12 cellular contexts compared by ENCODE assay signal in the genomic region with DNA sequence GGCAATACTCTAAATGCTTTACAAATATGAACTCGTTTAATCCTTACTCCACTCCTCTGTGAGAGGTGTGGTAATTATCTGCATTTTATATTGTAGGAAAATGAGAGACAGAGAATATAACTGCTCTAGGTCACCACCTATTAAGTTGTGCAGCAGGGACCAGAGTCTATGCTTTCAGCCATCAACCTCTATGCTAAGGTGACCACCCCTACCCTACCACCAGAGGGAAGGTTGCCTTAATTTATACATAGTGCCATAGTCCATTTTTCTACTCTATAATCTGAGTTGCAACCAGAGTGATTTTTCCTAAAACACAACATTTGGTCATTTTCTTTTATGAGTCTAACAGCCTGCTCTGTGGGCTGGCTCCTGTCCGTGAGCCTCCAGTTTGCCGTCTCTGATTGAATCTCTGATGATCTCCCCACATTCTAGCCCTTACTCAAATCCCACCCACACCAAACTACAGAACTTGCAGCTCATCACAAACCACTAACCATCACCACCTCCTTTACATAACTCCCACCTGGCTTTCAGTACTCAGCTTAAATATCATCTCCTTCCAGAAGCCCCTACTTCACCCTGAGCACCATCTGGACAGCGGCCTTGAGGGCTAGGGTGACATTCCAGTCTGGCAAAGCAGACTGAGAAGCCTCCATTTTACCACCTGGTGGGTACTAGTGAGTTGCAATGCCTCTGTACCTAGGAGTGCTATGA.
DNase-seq lines count a peak whose midpoint lies in the region; ATAC-seq, FAIRE-seq and TF ChIP-seq lines count a peak whose summit lies in the region.
"Had no signal": no experiment of that assay in that cellular context is flagged by ENCODE, and none has a peak within 500 bp of the region (broad histone marks: within the 10 kb centered on the region; RNA-seq: fewer than 3 reads in every experiment).

No MANE protein-coding gene starts in this region.

- H3K4me1 ChIP-seq in GM12878 (ENCODE audit: control insufficient read depth, insufficient read depth, low read length) = peaks cover 12% of the 10 kb centered on the region; the same call in 1 of the 2 replicates
- no peaks in the 10 kb centered on the region for H3K4me1 ChIP-seq in H9 (ENCODE audit: insufficient read depth, low read length)
- H3K4me1 ChIP-seq: uterus had no signal

- RAD21 ChIA-PET in GM12878 (lab: Charles Lee; ENCODE audit: unreplicated experiment) = no interaction called here

- no peaks in the 10 kb centered on the region; the same call in 1 of the 2 replicates for H3K27me3 Mint-ChIP-seq in H9 (ENCODE audit: low read depth)
- H3K27me3 Mint-ChIP-seq in natural killer cell (ENCODE audit: low read depth in 2 of 2) = peaks cover 0 to 18% of the 10 kb centered on the region in 2 donors

- ATAC-seq in GM21390 (IDR thresholded peaks at IDR 0.05; ENCODE audit: unreplicated experiment) = peak; percentile 68
- ATAC-seq in HG03060 (IDR thresholded peaks at IDR 0.05; ENCODE audit: low read depth, unreplicated experiment) = peak; percentile 37
- peak; percentile 26; the same call in 2 of the 3 replicates for ATAC-seq in GM12878
- no peak for ATAC-seq in natural killer cell

- H3K56ac ChIP-seq in H9 (ENCODE audit: insufficient read length, low read depth, low read length) = no peak overlapping the region

- H2BK5ac ChIP-seq in H9 (ENCODE audit: insufficient read length, low read length) = no peak overlapping the region

- no peaks in the 10 kb centered on the region for H3K27me3 ChIP-seq in GM12878 (replicated peaks in 1 of 2; ENCODE audit: control insufficient read depth in 2 of 2, insufficient read depth in 2 of 2, low read length in 1 of 2)
- H3K27me3 ChIP-seq in H9 (ENCODE audit: insufficient read depth, low read length) = no peaks in the 10 kb centered on the region
- H3K27me3 ChIP-seq: esophagus muscularis mucosa, uterus had no signal

- TF ChIP-seq EP300 in GM12878 (IDR thresholded peaks at IDR 0.05; ENCODE audit: borderline replicate concordance in 1 of 2, control insufficient read depth in 1 of 2, low read depth in 2 of 2, low read length in 2 of 2) = no peak

- no peak overlapping the region for H3K18ac ChIP-seq in H9 (ENCODE audit: insufficient read length, low read depth, low read length)

- DNase-seq in NCI-H82 (lab: John Stamatoyannopoulos, UW) (peak; percentile 57), NCI-H82 treated with DMSO at 0.1 percent for 48 hours (lab: John Stamatoyannopoulos, UW; ENCODE audit: unreplicated experiment) (no peak), GM12878 (ENCODE audit: low read depth, low spot score) (no peak), putamen (ENCODE audit: low spot score) (no peak), H9 (no peak), natural killer cell (no peak)
- DNase-seq: NCI-H1092, OCI-M1, uterus had no signal

- CTCF ChIA-PET in GM12878 (lab: Yijun Ruan, JAX) = interaction anchor here (1.0 to 1.9 kb wide), 3 partner anchors 14 to 371 kb away, joined by 4 to 7 read pairs (median 5); no protein-coding TSS in a partner anchor

- H2BK120ac ChIP-seq in H9 (ENCODE audit: low read depth, low read length, poor library complexity, severe bottlenecking) = no peak overlapping the region

- H3K36me3 Mint-ChIP-seq in H9 (ENCODE audit: insufficient read depth in 1 of 3, low read depth in 3 of 3) (peaks cover 0 to 5% (median 2%) of the 10 kb centered on the region in 3 experiments; a peak in 3 of 7 replicates), natural killer cell (no peaks in the 10 kb centered on the region)

- H2BK20ac ChIP-seq in H9 (ENCODE audit: low read depth, low read length, poor library complexity, severe bottlenecking) = no peak overlapping the region

- 0 out of 2 replicates have a peak overlapping the region, but pooled peaks have one; percentile 22 for H3K4me2 ChIP-seq in GM12878 (ENCODE audit: control insufficient read depth, insufficient read depth)
- H3K4me2 ChIP-seq in H9 (ENCODE audit: insufficient read depth, insufficient read length, low read length) = no peak overlapping the region

- no peak overlapping the region for H3K4me3 ChIP-seq in GM12878
- H3K4me3 ChIP-seq: esophagus muscularis mucosa, uterus had no signal

- H3K27ac Mint-ChIP-seq in H9 = no peak overlapping the region
- no peak overlapping the region for H3K27ac Mint-ChIP-seq in natural killer cell

- intact Hi-C loops in GM12878 (cut with micrococcal nuclease; ENCODE audit: unreplicated experiment) = loop anchor here (10.0 kb wide), 1 partner anchor 544 kb away; the partner anchor contains the start of gene USP15
- intact Hi-C loops in natural killer cell (cut with micrococcal nuclease) = no loop called here

- H2AFZ ChIP-seq in GM12878 (ENCODE audit: control insufficient read depth, low read depth, low read length) = no peak overlapping the region
- H2AFZ ChIP-seq in H9 (ENCODE audit: low read length) = no peak overlapping the region

- H3K36me3 ChIP-seq in GM12878 (ENCODE audit: control insufficient read depth in 2 of 2, insufficient read depth in 2 of 2, low read length in 1 of 2) = no peaks in the 10 kb centered on the region
- H3K36me3 ChIP-seq: esophagus muscularis mucosa, uterus had no signal

- H3K79me2 ChIP-seq in GM12878 (ENCODE audit: control insufficient read depth, insufficient read depth, low read length) (no peaks in the 10 kb centered on the region), H9 (ENCODE audit: insufficient read depth, low read length) (no peaks in the 10 kb centered on the region)

- H3K9ac ChIP-seq in GM12878 (ENCODE audit: control insufficient read depth, insufficient read depth, low read length) (no peak overlapping the region), H9 (ENCODE audit: extremely low read depth, insufficient read length, low read length) (no peak overlapping the region)

- H3K79me1 ChIP-seq in H9 (ENCODE audit: insufficient read depth, low read depth, low read length, poor library complexity, severe bottlenecking) = no peaks in the 10 kb centered on the region

- no peaks in the 10 kb centered on the region for H3K23me2 ChIP-seq in H9 (ENCODE audit: insufficient read length, low read depth, low read length, poor library complexity, severe bottlenecking)

- no peak overlapping the region for H3K23ac ChIP-seq in H9 (ENCODE audit: insufficient read length, low read depth, low read length)

- no peak for TF ChIP-seq POLR2A in GM12878 (IDR thresholded peaks at IDR 0.05; ENCODE audit: low read depth, low read length)

- no peak for TF ChIP-seq RAD21 in GM12878 (IDR thresholded peaks at IDR 0.05; ENCODE audit: insufficient read depth, low read depth, low read length)

- H3T11ph ChIP-seq in H9 (ENCODE audit: low read length) = no peak overlapping the region

- H3K27ac ChIP-seq in GM12878 (ENCODE audit: control insufficient read depth, insufficient read depth) (no peak overlapping the region), H9 (ENCODE audit: insufficient read length, low read depth, low read length) (no peak overlapping the region)
- H3K27ac ChIP-seq: esophagus muscularis mucosa, uterus had no signal

- TF ChIP-seq CTCF in GM12878 (IDR thresholded peaks at IDR 0.05 in 2 of 3, conservative IDR thresholded peaks at IDR 0.05 in 1 of 3; ENCODE audit: control insufficient read depth in 2 of 3, extremely low read depth in 1 of 3, insufficient read depth in 1 of 3, low read depth in 3 of 3, low read length in 3 of 3) (no peak), H9 (conservative IDR thresholded peaks at IDR 0.05) (no peak), natural killer cell (IDR thresholded peaks at IDR 0.05) (no peak)

- FAIRE-seq in GM12878 (lab: Jason Lieb, UNC) = no peak

- no peak overlapping the region for H2AK5ac ChIP-seq in H9 (ENCODE audit: insufficient read length, low read length)

- no peak overlapping the region for H3K4ac ChIP-seq in H9 (ENCODE audit: low read depth, low read length)

- H3K9me3 ChIP-seq in GM12878 (replicated peaks; ENCODE audit: control insufficient read depth, insufficient read depth, low read length) (peaks cover 2% of the 10 kb centered on the region; the same call in 1 of the 3 replicates), H9 (ENCODE audit: control insufficient read depth, low read depth, low read length) (no peaks in the 10 kb centered on the region)
- H3K9me3 ChIP-seq: esophagus muscularis mucosa, uterus had no signal

- WGBS in GM12878 (ENCODE audit: insufficient coverage, insufficient replicate concordance, low lambda C conversion rate, missing lambda C conversion rate) = 29% methylated on average over 4 of the region's 4 CpGs
- WGBS in H9 (ENCODE audit: extremely low coverage, insufficient read length, low lambda C conversion rate) = no CpG with 5 or more reads among the region's 4 CpGs

- no peak overlapping the region for H3K14ac ChIP-seq in H9 (ENCODE audit: insufficient read depth, low read length)

- peaks cover 5 to 6% of the 10 kb centered on the region in 2 experiments; a peak in 3 of 4 replicates for H3K4me1 Mint-ChIP-seq in H9
- peaks cover 7 to 8% of the 10 kb centered on the region in 2 donors for H3K4me1 Mint-ChIP-seq in natural killer cell

- no peak overlapping the region for H4K8ac ChIP-seq in H9 (replicated peaks; ENCODE audit: insufficient read length, low read depth, low read length)

- H4K91ac ChIP-seq in H9 (ENCODE audit: insufficient read length, low read depth, low read length) = no peak overlapping the region

- SMC1A ChIA-PET in GM12878 (lab: Charles Lee; ENCODE audit: uncharacterized antibody, unreplicated experiment) = interaction anchor here (1.1 to 2.1 kb wide), 2 partner anchors 14 to 370 kb away, joined by 4 to 7 read pairs; no protein-coding TSS in a partner anchor

- H2BK12ac ChIP-seq in H9 (ENCODE audit: insufficient read length, low read depth, low read length) = no peak overlapping the region

- no peak overlapping the region for H3K4me3 Mint-ChIP-seq in H9
- H3K4me3 Mint-ChIP-seq in natural killer cell = no peak overlapping the region

- H2BK15ac ChIP-seq in H9 (ENCODE audit: low read depth, low read length) = no peak overlapping the region

- in situ Hi-C loops in GM12878 (cut with MboI) = no loop called here

- H4K20me1 ChIP-seq in GM12878 (ENCODE audit: control insufficient read depth, insufficient read depth) = no peaks in the 10 kb centered on the region
- H4K20me1 ChIP-seq in H9 (ENCODE audit: control insufficient read depth, insufficient read depth, insufficient read length) = no peaks in the 10 kb centered on the region

- BruUV-seq in GM12878 (replicated peaks; lab: Mats Ljungman, UMichigan) = no TSS peak

- POLR2A ChIA-PET in GM12878 (lab: Charles Lee) = no interaction called here

- no peak overlapping the region for H4K5ac ChIP-seq in H9 (ENCODE audit: insufficient read length, low read depth, low read length)

- H3K9me3 Mint-ChIP-seq in H9 = no peaks in the 10 kb centered on the region
- H3K9me3 Mint-ChIP-seq in natural killer cell = no peaks in the 10 kb centered on the region

Comparison
In these comparisons a context has a peak if more than half of its experiments do, and no peak if none do; other contexts are left out.
1. ATAC-seq: peak in GM21390 (single experiment), HG03060 (single experiment) and GM12878 (single experiment); none in natural killer cell (0 of 3).